Comparison of ENCODE assay signal across 9 cellular contexts in the genomic region with DNA sequence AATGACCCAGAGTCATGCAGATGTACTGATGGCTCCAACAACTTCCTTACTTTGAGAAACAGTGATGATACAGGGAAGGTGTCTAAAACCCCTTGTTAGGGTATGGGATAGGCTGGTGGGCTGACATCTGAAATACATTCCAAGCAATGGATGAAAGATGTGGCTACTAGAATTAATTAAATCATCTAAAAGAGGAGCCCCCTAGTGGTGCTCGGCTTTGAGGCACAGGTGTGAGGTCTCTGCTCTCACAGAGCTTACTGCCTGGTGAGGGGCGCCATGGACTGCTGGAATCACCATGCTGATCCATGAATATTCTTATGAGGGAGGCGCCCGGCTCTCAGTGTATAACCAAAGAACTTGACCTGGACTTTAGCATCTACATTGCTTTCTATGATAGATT. TPM values are rescaled to one million over a fixed set of nuclear protein-coding genes. Genes with fewer than 3 reads are reported as not detected.
DNase-seq lines count a peak whose midpoint lies in the region; ATAC-seq and TF ChIP-seq lines count a peak whose summit lies in the region.
"Had no signal": no experiment of that assay in that cellular context is flagged by ENCODE, and none has a peak within 500 bp of the region (broad histone marks: within the 10 kb centered on the region; RNA-seq: fewer than 3 reads in every experiment).

No MANE protein-coding gene starts in this region.

- no peak for ATAC-seq in HG02642 (IDR thresholded peaks at IDR 0.05; ENCODE audit: poor library complexity, unreplicated experiment)
- no peak for ATAC-seq in HG02938 (IDR thresholded peaks at IDR 0.05; ENCODE audit: unreplicated experiment)

- 64 to 81% (median 72%) methylated on average over 4 of the region's 4 CpGs for WGBS in spleen, 5 donors

- TF ChIP-seq POLR2A in spleen (IDR thresholded peaks at IDR 0.05): no peak

- TF ChIP-seq CTCF in cardiac fibroblast (IDR thresholded peaks at IDR 0.05; ENCODE audit: low read depth, low read length) (peak; percentile 44), spleen (IDR thresholded peaks at IDR 0.05 in 8 of 11, conservative IDR thresholded peaks at IDR 0.05 in 3 of 11) (peak in 7 of 11 experiments; percentile 12 to 55 (median 41))

- no peaks in the 10 kb centered on the region for H3K27me3 ChIP-seq in spleen (replicated peaks in 1 of 7)
- H3K27me3 ChIP-seq: BLaER1 had no signal

- DNase-seq in NCI-H1694 (lab: John Stamatoyannopoulos, UW): peak; percentile 20
- no peak for DNase-seq in NCI-H1694 treated with DMSO at 0.1 percent for 48 hours (lab: John Stamatoyannopoulos, UW)
- DNase-seq in NAMALWA (ENCODE audit: low spot score): peak; percentile 57
- peak; percentile 23 to 31 for DNase-seq in cardiac fibroblast (ENCODE audit: low read depth in 2 of 2)
- peak; percentile 47 for DNase-seq in spleen
- no peak for DNase-seq in NOMO-1 (lab: John Stamatoyannopoulos, UW; ENCODE audit: unreplicated experiment in 2 of 2)

- intact Hi-C loops in spleen (cut with DNase I; ENCODE audit: low total_unique reads): loop anchor here (10.0 kb wide), 1 partner anchor 86 kb away; no protein-coding TSS in a partner anchor

- H3K27ac ChIP-seq in spleen: no peak overlapping the region
- H3K27ac ChIP-seq: BLaER1 had no signal

- H3K4me3 ChIP-seq in cardiac fibroblast (replicated peaks in 1 of 2; ENCODE audit: low read depth in 2 of 2, low read length in 2 of 2) (no peak overlapping the region), spleen (no peak overlapping the region)
- H3K4me3 ChIP-seq: BLaER1 had no signal

- H3K4me1 ChIP-seq in spleen: no peaks in the 10 kb centered on the region

- no peaks in the 10 kb centered on the region for H3K9me3 ChIP-seq in spleen
- H3K9me3 ChIP-seq: BLaER1 had no signal

- H3K36me3 ChIP-seq in spleen: no peaks in the 10 kb centered on the region
- H3K36me3 ChIP-seq: BLaER1 had no signal

RNA-seq across cellular contexts. Expression of a gene that starts 48.5 kb away (rescaled TPM):
- total RNA-seq in spleen: under 1 TPM in 1 of 7 donors, not detected in 6; 0.17 TPM
- under 1 TPM; 0.13 to 0.65 (median 0.19) TPM for polyA plus RNA-seq in spleen

Comparison
In these comparisons a context has a peak if more than half of its experiments do, and no peak if none do; other contexts are left out.
1. DNase-seq: peak in NCI-H1694 (single experiment), NAMALWA (single experiment), cardiac fibroblast (2 of 2) and spleen (single experiment); none in NCI-H1694 treated with DMSO at 0.1 percent for 48 hours (single experiment) and NOMO-1 (0 of 2).